14 cellular contexts compared by ENCODE assay signal in genomic region chr11:78438298-78438975, GRCh38. TPM values are rescaled to one million over a fixed set of nuclear protein-coding genes. Genes with fewer than 3 reads are reported as not detected.
DNase-seq lines count a peak whose midpoint lies in the region; ATAC-seq and TF ChIP-seq lines count a peak whose summit lies in the region.
"Had no signal": no experiment of that assay in that cellular context is flagged by ENCODE, and none has a peak within 500 bp of the region (broad histone marks: within the 10 kb centered on the region; RNA-seq: fewer than 3 reads in every experiment).

No MANE protein-coding gene starts in this region.

- peaks cover 22% of the 10 kb centered on the region for H3K36me3 Mint-ChIP-seq in progenitor cell of endocrine pancreas (ENCODE audit: insufficient read depth)

- ATAC-seq in GM18873 (IDR thresholded peaks at IDR 0.05; ENCODE audit: low FRiP score, unreplicated experiment) (peak; percentile 80), GM21619 (IDR thresholded peaks at IDR 0.05; ENCODE audit: unreplicated experiment) (peak; percentile 73), HG03354 (IDR thresholded peaks at IDR 0.05; ENCODE audit: poor library complexity, severe bottlenecking, unreplicated experiment) (peak; percentile 92), mucosa of descending colon (peak; percentile 43)
- ATAC-seq: WTC11 had no signal

- DNase-seq in mucosa of descending colon (no peak), HK-2 (ENCODE audit: unreplicated experiment) (no peak), progenitor cell of endocrine pancreas (ENCODE audit: low spot score, unreplicated experiment) (no peak), NCI-H2107 treated with DMSO at 0.1 percent for 48 hours (lab: John Stamatoyannopoulos, UW; ENCODE audit: unreplicated experiment) (no peak), NCI-H345 (lab: John Stamatoyannopoulos, UW) (no peak)
- DNase-seq: DMS 273 treated with DMSO at 0.1 percent for 48 hours, NCI-H2029, RPMI8226 had no signal

- peaks cover 15% of the 10 kb centered on the region for H3K4me1 Mint-ChIP-seq in progenitor cell of endocrine pancreas (ENCODE audit: low read depth)
- H3K4me1 Mint-ChIP-seq: WTC11 had no signal

- no peak overlapping the region for H3K27ac Mint-ChIP-seq in progenitor cell of endocrine pancreas
- H3K27ac Mint-ChIP-seq: stimulated activated naive CD8-positive, alpha-beta T cell treated with anti-CD3 and anti-CD28 coated beads, Interleukin-15, Interleukin-2, amounts not matched to agents 100 ng/mL and 50 ng/mL, for 24 hours; WTC11 had no signal

- H3K36me3 ChIP-seq in mucosa of descending colon (ENCODE audit: low read depth), result no peaks in the 10 kb centered on the region

- intact Hi-C loops in mucosa of descending colon (cut with DNase I, micrococcal nuclease), result no loop called here

- TF ChIP-seq CTCF in mucosa of descending colon (IDR thresholded peaks at IDR 0.05) (no peak), progenitor cell of endocrine pancreas (IDR thresholded peaks at IDR 0.05; ENCODE audit: unreplicated experiment) (no peak)

- no peak overlapping the region for H3K4me3 Mint-ChIP-seq in progenitor cell of endocrine pancreas (ENCODE audit: low read depth)
- H3K4me3 Mint-ChIP-seq: stimulated activated naive CD8-positive, alpha-beta T cell treated with anti-CD3 and anti-CD28 coated beads, Interleukin-15, Interleukin-2, amounts not matched to agents 100 ng/mL and 50 ng/mL, for 24 hours; WTC11 had no signal

- no peaks in the 10 kb centered on the region for H3K9me3 ChIP-seq in mucosa of descending colon
- H3K9me3 ChIP-seq: esophagus muscularis mucosa had no signal

- no peaks in the 10 kb centered on the region for H3K27me3 Mint-ChIP-seq in progenitor cell of endocrine pancreas
- H3K27me3 Mint-ChIP-seq: stimulated activated naive CD8-positive, alpha-beta T cell treated with anti-CD3 and anti-CD28 coated beads, Interleukin-15, Interleukin-2, amounts not matched to agents 100 ng/mL and 50 ng/mL, for 24 hours had no signal

- no peaks in the 10 kb centered on the region for H3K9me3 Mint-ChIP-seq in progenitor cell of endocrine pancreas (ENCODE audit: low read depth)
- H3K9me3 Mint-ChIP-seq: stimulated activated naive CD8-positive, alpha-beta T cell treated with anti-CD3 and anti-CD28 coated beads, Interleukin-15, Interleukin-2, amounts not matched to agents 100 ng/mL and 50 ng/mL, for 24 hours; WTC11 had no signal

- H3K4me1 ChIP-seq in mucosa of descending colon (ENCODE audit: low read depth), result peaks cover 10% of the 10 kb centered on the region

- no peak overlapping the region for H3K4me3 ChIP-seq in mucosa of descending colon
- H3K4me3 ChIP-seq: esophagus muscularis mucosa had no signal

RNA-seq across cellular contexts. Expression of gene GAB2, which starts 20.8 kb away (rescaled TPM):
- total RNA-seq in mucosa of descending colon (10 to 100 TPM; 21.5 to 36.1 (median 26.6) TPM), progenitor cell of endocrine pancreas (33.6 and 37.6 TPM in 2 replicates)
